Comparison of ENCODE assay signal across 1 cellular context in genomic region chr3:50603261-50604109, GRCh38.
A peak's percentile ranks its signal among the peaks of the same experiment; 100 is the strongest.
TF ChIP-seq lines count a peak whose summit lies in the region.

No MANE protein-coding gene starts in this region.

TF ChIP-seq in K562, 482 proteins besides CTCF, POLR2A, EP300 and RAD21:
- 0 out of 2 replicates have a peak, but pooled peaks have one; percentile 33 for TF ChIP-seq POLR2G (IDR thresholded peaks at IDR 0.05; ENCODE audit: low read depth, low read length)
- TF ChIP-seq HBP1 (CRISPR knock-in tag; IDR thresholded peaks at IDR 0.05) = peak; percentile 13; the same call in 1 of the 2 replicates
- no peak for TF ChIP-seq HMBOX1 (IDR thresholded peaks at IDR 0.05)
- peak; percentile 59 for TF ChIP-seq ZFP36 (IDR thresholded peaks at IDR 0.05; ENCODE audit: low read depth, low read length, partially characterized antibody)
- peak; percentile 15; the same call in 1 of the 2 replicates for TF ChIP-seq PML (IDR thresholded peaks at IDR 0.05; ENCODE audit: low read length)
- peak; percentile 30 for TF ChIP-seq KDM5B (IDR thresholded peaks at IDR 0.05; ENCODE audit: insufficient replicate concordance, low read depth, low read length)
- no peak for TF ChIP-seq RBBP5 (IDR thresholded peaks at IDR 0.05; ENCODE audit: borderline replicate concordance, insufficient read depth, low read length, poor library complexity, severe bottlenecking)
- no peak for TF ChIP-seq SIN3A (IDR thresholded peaks at IDR 0.05; ENCODE audit: borderline replicate concordance in 2 of 2, control insufficient read depth in 1 of 2, low read depth in 2 of 2, low read length in 2 of 2)
